In the genomic region with DNA sequence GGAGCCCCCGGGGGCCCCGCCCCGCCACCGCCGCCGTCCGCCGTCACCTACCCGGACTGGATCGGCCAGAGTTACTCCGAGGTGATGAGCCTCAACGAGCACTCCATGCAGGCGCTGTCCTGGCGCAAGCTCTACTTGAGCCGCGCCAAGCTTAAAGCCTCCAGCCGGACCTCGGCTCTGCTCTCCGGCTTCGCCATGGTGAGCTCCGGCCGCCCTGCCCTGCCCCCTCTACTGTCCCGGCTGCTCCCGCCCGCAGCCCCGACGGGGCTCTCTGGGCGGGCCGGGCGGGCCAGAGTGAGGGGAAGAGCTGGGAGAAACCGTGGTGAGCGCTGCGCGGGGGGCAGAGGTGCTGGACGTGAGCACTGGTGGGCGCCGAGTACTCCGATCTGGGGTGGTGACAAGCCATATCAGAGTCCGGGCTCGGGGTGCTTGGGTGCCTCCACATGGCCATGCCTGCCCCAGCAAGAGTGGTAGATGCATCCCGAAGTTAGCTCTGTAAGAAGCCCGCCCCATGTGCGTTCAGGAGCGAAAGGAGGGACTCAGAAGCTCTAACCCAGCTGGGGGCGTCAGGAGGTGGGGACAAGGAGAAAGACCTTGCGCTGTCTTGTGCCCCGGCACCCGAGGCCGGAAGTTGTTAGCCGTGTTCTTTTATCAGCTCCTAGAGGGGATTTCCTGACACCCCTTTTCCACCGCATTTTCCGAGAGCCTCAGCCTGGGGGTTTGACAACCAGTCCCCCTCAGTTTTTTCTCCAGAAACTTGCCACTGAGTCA, we compare ENCODE assay signal across 8 cellular contexts. TPM values are rescaled to one million over a fixed set of nuclear protein-coding genes. Genes with fewer than 3 reads are reported as not detected.
DNase-seq lines count a peak whose midpoint lies in the region; ATAC-seq, FAIRE-seq and TF ChIP-seq lines count a peak whose summit lies in the region.

No MANE protein-coding gene starts in this region.

- peak overlapping the region; percentile 95 for H3K27ac Mint-ChIP-seq in central memory CD8-positive, alpha-beta T cell (ENCODE audit: low read depth)

- TF ChIP-seq POLR2A in GM12892 (IDR thresholded peaks at IDR 0.05; ENCODE audit: low read depth, low read length) (peak; percentile 72; the same call in 1 of the 2 replicates), NB4 (IDR thresholded peaks at IDR 0.05; ENCODE audit: extremely low read depth, insufficient read length) (peak; percentile 13)

- H3K4me3 ChIP-seq in NB4 (ENCODE audit: low read depth, low read length): peak overlapping the region; percentile 79

- FAIRE-seq in GM12892 (lab: Jason Lieb, UNC): no peak

- H3K27me3 ChIP-seq in layer of hippocampus (ENCODE audit: control insufficient read depth, insufficient read depth, low read length): no peaks in the 10 kb centered on the region

- TF ChIP-seq CTCF in NB4 (IDR thresholded peaks at IDR 0.05; ENCODE audit: low read depth, low read length): no peak

- CTCF ChIA-PET in HEK293T (lab: Yijun Ruan, JAX): interaction anchor here (0.5 to 1.6 kb wide), 6 partner anchors 41 to 74 kb away, joined by 3 to 7 read pairs (median 4); no protein-coding TSS in a partner anchor

- H3K27me3 Mint-ChIP-seq in central memory CD8-positive, alpha-beta T cell: no peaks in the 10 kb centered on the region

- DNase-seq in GM12892 (ENCODE audit: insufficient read length) (no peak), HEK293T (ENCODE audit: extremely low spot score) (no peak), NB4 (ENCODE audit: low read depth) (peak; percentile 94), middle frontal gyrus (ENCODE audit: extremely low spot score, low spot score) (no peak)
- peak; percentile 65 to 84 for DNase-seq in central memory CD8-positive, alpha-beta T cell (ENCODE audit: low spot score in 2 of 2)
- DNase-seq in stimulated activated CD4-positive, alpha-beta T cell treated with anti-CD3 and anti-CD28 coated beads, Interleukin-2, amount 100 ng/mL, for 24 hours: peak; percentile 89 to 91

- POLR2A ChIA-PET in HEK293T (lab: Yijun Ruan, JAX): interaction anchor here (0.8 to 3.2 kb wide), 13 partner anchors 9 to 75 kb away, joined by 3 to 11 read pairs (median 6); partner anchors contain the start of gene MORN3

- peaks cover 31% of the 10 kb centered on the region for H3K36me3 Mint-ChIP-seq in central memory CD8-positive, alpha-beta T cell (ENCODE audit: insufficient read depth)

- H3K27ac ChIP-seq in layer of hippocampus (ENCODE audit: low read depth, low read length): peak overlapping the region; percentile 82

- H3K4me3 Mint-ChIP-seq in central memory CD8-positive, alpha-beta T cell: peak overlapping the region; percentile 92

- peak; percentile 60 to 67 for ATAC-seq in activated CD4-positive, CD25-positive, alpha-beta regulatory T cell treated with anti-CD3 and anti-CD28 coated beads, Interleukin-2, amount 50 U/mL, for 24 hours
- peak; percentile 59 for ATAC-seq in central memory CD8-positive, alpha-beta T cell (replicated peaks; ENCODE audit: extremely low read depth, poor library complexity, severe bottlenecking)

- no peaks in the 10 kb centered on the region for H3K9me3 Mint-ChIP-seq in central memory CD8-positive, alpha-beta T cell

- peaks cover 65% of the 10 kb centered on the region for H3K4me1 Mint-ChIP-seq in central memory CD8-positive, alpha-beta T cell

TF ChIP-seq in HEK293T, 16 proteins besides CTCF, POLR2A, EP300 and RAD21:
- 0 out of 2 replicates have a peak, but pooled peaks have one; percentile 30 for TF ChIP-seq L3MBTL2 (conservative IDR thresholded peaks at IDR 0.05)
- no peak for TF ChIP-seq NFRKB (IDR thresholded peaks at IDR 0.05)

RNA-seq across cellular contexts. Expression of gene ORAI1, which starts 0.7 kb away (rescaled TPM):
- 9.5 TPM for polyA plus RNA-seq in GM12892 (2012; ENCODE audit: missing spikeins)

RNA-seq across cellular contexts. Expression of gene MORN3, which starts 42.4 kb away (rescaled TPM):
- polyA plus RNA-seq in GM12892 (2012; ENCODE audit: missing spikeins): 0.36 TPM

RNA-seq across cellular contexts. Expression of gene KDM2B, which starts 46.2 kb away (rescaled TPM):
- polyA plus RNA-seq in GM12892 (2012; ENCODE audit: missing spikeins): 76.6 TPM

Comparison
In these comparisons a context has a peak if more than half of its experiments do, and no peak if none do; other contexts are left out.
1. DNase-seq: peak in NB4 (single experiment), central memory CD8-positive, alpha-beta T cell (2 of 2) and stimulated activated CD4-positive, alpha-beta T cell treated with anti-CD3 and anti-CD28 coated beads, Interleukin-2, amount 100 ng/mL, for 24 hours (2 of 2); none in GM12892 (single experiment), HEK293T (single experiment) and middle frontal gyrus (single experiment).